In genomic region chr10:48504141-48504885, GRCh38 we compare ENCODE assay signal across 23 cellular contexts.
DNase-seq lines count a peak whose midpoint lies in the region; ATAC-seq and TF ChIP-seq lines count a peak whose summit lies in the region.
"Had no signal": no experiment of that assay in that cellular context is flagged by ENCODE, and none has a peak within 500 bp of the region (broad histone marks: within the 10 kb centered on the region; RNA-seq: fewer than 3 reads in every experiment).

No MANE protein-coding gene starts in this region.

- no peak for TF ChIP-seq CTCF in IMR-90 (conservative IDR thresholded peaks at IDR 0.05; ENCODE audit: low read depth, low read length)

- H4K8ac ChIP-seq in IMR-90 (ENCODE audit: low read depth in 2 of 2, low read length in 2 of 2) (no peak overlapping the region), neuronal stem cell (ENCODE audit: low read depth, low read length) (no peak overlapping the region)

- peak overlapping the region; percentile 25; the same call in 1 of the 2 replicates for H3K23ac ChIP-seq in IMR-90 (ENCODE audit: low read depth, low read length)
- H3K23ac ChIP-seq in neuronal stem cell (ENCODE audit: low read depth, low read length, poor library complexity): no peak overlapping the region

- peaks cover 14% of the 10 kb centered on the region for H3K4me1 ChIP-seq in IMR-90 (ENCODE audit: control insufficient read depth, insufficient read depth, low read length)
- peaks cover 0 to 2% of the 10 kb centered on the region in 2 donors for H3K4me1 ChIP-seq in neuronal stem cell (ENCODE audit: control insufficient read depth in 2 of 2, insufficient read depth in 1 of 2, low read depth in 1 of 2, low read length in 2 of 2)
- H3K4me1 ChIP-seq: adrenal gland, suprapubic skin had no signal

- H3K4me3 ChIP-seq in H7 (ENCODE audit: insufficient read depth, low read depth, low read length) (no peak overlapping the region), IMR-90 (ENCODE audit: insufficient read depth, low read depth, low read length) (no peak overlapping the region), neuronal stem cell (ENCODE audit: low read length in 2 of 2) (no peak overlapping the region)
- H3K4me3 ChIP-seq: adrenal gland, BLaER1, suprapubic skin had no signal

- 68% methylated on average over 4 of the region's 4 CpGs; no CpG with 5 or more reads in 1 of the 2 experiments for WGBS in IMR-90 (ENCODE audit: extremely low coverage in 2 of 2, insufficient read length in 1 of 2), 2 experiments
- WGBS in neuronal stem cell (ENCODE audit: extremely low coverage in 2 of 2, insufficient read length in 2 of 2, insufficient replicate concordance in 1 of 2), 2 donors: no CpG with 5 or more reads among the region's 4 CpGs

- peaks cover 44% of the 10 kb centered on the region for H4K20me1 ChIP-seq in IMR-90 (ENCODE audit: insufficient read depth, low read length)
- H4K20me1 ChIP-seq: BLaER1 had no signal

- intact Hi-C loops in IMR-90 (cut with micrococcal nuclease): no loop called here

- no peak overlapping the region for H2BK20ac ChIP-seq in IMR-90 (ENCODE audit: low read depth, low read length)

- H4K91ac ChIP-seq in IMR-90 (ENCODE audit: insufficient read depth, low read depth, low read length) (no peak overlapping the region), neuronal stem cell (ENCODE audit: low read depth, low read length, poor library complexity) (no peak overlapping the region)

- no peak overlapping the region for H3K56ac ChIP-seq in IMR-90 (ENCODE audit: extremely low read depth, insufficient read depth, low read length)

- H3K18ac ChIP-seq in IMR-90 (ENCODE audit: low read depth, low read length) (no peak overlapping the region), neuronal stem cell (ENCODE audit: low read length) (no peak overlapping the region)

- H2AK5ac ChIP-seq in IMR-90 (ENCODE audit: low read depth, low read length) (no peak overlapping the region), neuronal stem cell (ENCODE audit: low read depth, low read length) (no peak overlapping the region)

- TF ChIP-seq POLR2A in IMR-90 (IDR thresholded peaks at IDR 0.05; ENCODE audit: low read depth, low read length): no peak

- CTCF ChIA-PET in IMR-90 (lab: Yijun Ruan, JAX): no interaction called here

- POLR2A ChIA-PET in IMR-90 (lab: Charles Lee; ENCODE audit: unreplicated experiment): no interaction called here

- H3K9me1 ChIP-seq in IMR-90 (ENCODE audit: insufficient read depth, low read length): peaks cover 35% of the 10 kb centered on the region

- H2BK5ac ChIP-seq in IMR-90 (ENCODE audit: low read depth, low read length, poor library complexity, severe bottlenecking): no peak overlapping the region
- no peak overlapping the region for H2BK5ac ChIP-seq in neuronal stem cell (ENCODE audit: low read length)

- H3K9me3 ChIP-seq in IMR-90 (ENCODE audit: control insufficient read depth, insufficient read depth, low read length) (no peaks in the 10 kb centered on the region), neuronal stem cell (replicated peaks in 1 of 2; ENCODE audit: control insufficient read depth in 2 of 2, insufficient read depth in 1 of 2, low read depth in 1 of 2, low read length in 2 of 2) (no peaks in the 10 kb centered on the region)
- H3K9me3 ChIP-seq: adrenal gland, BLaER1, suprapubic skin had no signal

- in situ Hi-C loops in IMR-90 (cut with MboI; ENCODE audit: low sequenced_read_pairs): loop anchor here (25.0 kb wide), 2 partner anchors 142 to 292 kb away; no protein-coding TSS in a partner anchor

- H3K4ac ChIP-seq in IMR-90 (ENCODE audit: low read depth, low read length) (no peak overlapping the region), neuronal stem cell (ENCODE audit: low read length) (no peak overlapping the region)

- H3K36me3 ChIP-seq in H7 (replicated peaks; ENCODE audit: control insufficient read depth, insufficient read depth, low read length): no peaks in the 10 kb centered on the region
- no peaks in the 10 kb centered on the region for H3K36me3 ChIP-seq in IMR-90 (ENCODE audit: control insufficient read depth, insufficient read depth, low read length)
- no peaks in the 10 kb centered on the region for H3K36me3 ChIP-seq in neuronal stem cell (replicated peaks in 1 of 2; ENCODE audit: control insufficient read depth in 2 of 2, insufficient read depth in 2 of 2, low read length in 2 of 2)
- H3K36me3 ChIP-seq: adrenal gland, BLaER1, suprapubic skin had no signal

- H3K14ac ChIP-seq in IMR-90 (replicated peaks; ENCODE audit: low read depth, low read length) (0 out of 2 replicates have a peak overlapping the region, but pooled peaks have one; percentile 27), neuronal stem cell (ENCODE audit: low read length) (peak overlapping the region; percentile 25)

- no peak for TF ChIP-seq RAD21 in IMR-90 (IDR thresholded peaks at IDR 0.05; ENCODE audit: low read length)

- peak; percentile 25 for DNase-seq in H7
- DNase-seq in IMR-90: no peak
- peak; percentile 39 for DNase-seq in ecto neural progenitor cell (ENCODE audit: low spot score)
- DNase-seq in neuronal stem cell (ENCODE audit: low spot score): no peak
- DNase-seq in NCI-H1092 treated with DMSO at 0.1 percent for 48 hours (lab: John Stamatoyannopoulos, UW): no peak
- no peak for DNase-seq in NCI-H1417 treated with DMSO at 0.1 percent for 48 hours (lab: John Stamatoyannopoulos, UW)
- no peak for DNase-seq in stimulated activated CD8-positive, alpha-beta memory T cell treated with anti-CD3 and anti-CD28 coated beads, Interleukin-4, amount 100 ng/mL, for 48 hours
- DNase-seq: activated CD4-positive, alpha-beta T cell treated with anti-CD3 and anti-CD28 coated beads, Interleukin-2, amount 50 U/mL, for 1 hour; activated naive CD4-positive, alpha-beta T cell treated with anti-CD3 and anti-CD28 coated beads, Interleukin-2, amount 10 ng/mL, durations not matched to agents 7 days and 5 days; DMS153; effector CD8-positive, alpha-beta T cell; erythroblast; MV-4-11; NCI-H2171; nucleus accumbens; stimulated activated naive CD4-positive, alpha-beta T cell had no signal

- dilution Hi-C loops in IMR-90 (cut with HindIII; ENCODE audit: low sequenced_read_pairs, unreplicated experiment): no loop called here

- peaks cover 50 to 91% of the 10 kb centered on the region in 2 experiments for H3K79me1 ChIP-seq in IMR-90 (ENCODE audit: low read depth in 1 of 2, low read length in 2 of 2)
- H3K79me1 ChIP-seq in neuronal stem cell (ENCODE audit: low read depth, low read length): no peaks in the 10 kb centered on the region

- H2AFZ ChIP-seq in IMR-90 (replicated peaks; ENCODE audit: low read length, poor library complexity) (no peak overlapping the region), neuronal stem cell (ENCODE audit: low read length) (no peak overlapping the region)

- no peak overlapping the region for H4K5ac ChIP-seq in IMR-90 (ENCODE audit: low read depth, low read length)

- no peak overlapping the region for H3K27ac ChIP-seq in IMR-90 (ENCODE audit: insufficient read depth, low read length)
- H3K27ac ChIP-seq in neuronal stem cell (replicated peaks; ENCODE audit: low read length): no peak overlapping the region
- H3K27ac ChIP-seq: adrenal gland, BLaER1, RWPE1, suprapubic skin had no signal

- no peak overlapping the region for H2BK15ac ChIP-seq in IMR-90 (ENCODE audit: low read depth, low read length)
- H2BK15ac ChIP-seq in neuronal stem cell (ENCODE audit: low read length): no peak overlapping the region

- ATAC-seq in IMR-90 (ENCODE audit: low read depth): no peak
- no peak for ATAC-seq in GM21737 (IDR thresholded peaks at IDR 0.05; ENCODE audit: unreplicated experiment)
- ATAC-seq: activated T-helper 17 cell treated with anti-CD3 and anti-CD28 coated beads, Interleukin-2, amount 50 U/mL, for 72 hours; naive thymus-derived CD4-positive, alpha-beta T cell had no signal

- H2BK120ac ChIP-seq in IMR-90 (ENCODE audit: low read depth, low read length): no peak overlapping the region; the same call in 1 of the 2 replicates
- no peak overlapping the region for H2BK120ac ChIP-seq in neuronal stem cell (ENCODE audit: low read depth, low read length)

- no peak overlapping the region for H2AK9ac ChIP-seq in IMR-90 (replicated peaks; ENCODE audit: low read depth, low read length, poor library complexity)

- H3K4me2 ChIP-seq in IMR-90 (ENCODE audit: low read depth, low read length): no peak overlapping the region
- H3K4me2 ChIP-seq in neuronal stem cell (ENCODE audit: insufficient read depth, low read length, poor library complexity, severe bottlenecking): no peak overlapping the region
- H3K4me2 ChIP-seq: BLaER1 had no signal

- no peaks in the 10 kb centered on the region for H3K27me3 ChIP-seq in H7 (ENCODE audit: control insufficient read depth, insufficient read depth, low read length)
- no peaks in the 10 kb centered on the region for H3K27me3 ChIP-seq in IMR-90 (ENCODE audit: control insufficient read depth, insufficient read depth, low read length)
- H3K27me3 ChIP-seq in neuronal stem cell (ENCODE audit: control insufficient read depth in 3 of 3, insufficient read depth in 3 of 3, low read depth in 1 of 3, low read length in 3 of 3): no peaks in the 10 kb centered on the region
- H3K27me3 ChIP-seq: adrenal gland, BLaER1, suprapubic skin had no signal

- no TSS peak for BruUV-seq in IMR-90 (replicated peaks; lab: Mats Ljungman, UMichigan)

- H3K9ac ChIP-seq in IMR-90 (ENCODE audit: low read depth, low read length) (no peak overlapping the region), neuronal stem cell (ENCODE audit: low read depth, low read length, poor library complexity) (no peak overlapping the region)
- H3K9ac ChIP-seq: BLaER1 had no signal

- no peak overlapping the region for H2BK12ac ChIP-seq in neuronal stem cell (ENCODE audit: low read length)

TF ChIP-seq in IMR-90, 13 proteins besides CTCF, POLR2A, EP300 and RAD21 (continues in another document):
- TF ChIP-seq ELK1 (IDR thresholded peaks at IDR 0.05; ENCODE audit: borderline replicate concordance, low read depth, low read length): no peak
- TF ChIP-seq MXI1 (IDR thresholded peaks at IDR 0.05; ENCODE audit: borderline replicate concordance, low read depth, low read length): no peak
- TF ChIP-seq MAFK (IDR thresholded peaks at IDR 0.05; ENCODE audit: low read depth, low read length): no peak
- no peak for TF ChIP-seq FOS (IDR thresholded peaks at IDR 0.05; ENCODE audit: low read depth, low read length)
- no peak for TF ChIP-seq MAZ (IDR thresholded peaks at IDR 0.05; ENCODE audit: borderline replicate concordance, low read depth, low read length)
- TF ChIP-seq NFE2L2 (IDR thresholded peaks at IDR 0.05; ENCODE audit: low read depth, low read length): no peak
- TF ChIP-seq RFX5 (IDR thresholded peaks at IDR 0.05; ENCODE audit: low read depth, low read length): no peak
- no peak for TF ChIP-seq BHLHE40 (IDR thresholded peaks at IDR 0.05; ENCODE audit: low read depth, low read length)

Comparison
In these comparisons a context has a peak if more than half of its experiments do, and no peak if none do; other contexts are left out.
1. DNase-seq: peak in H7 (single experiment) and ecto neural progenitor cell (single experiment); none in IMR-90 (single experiment), neuronal stem cell (single experiment), NCI-H1092 treated with DMSO at 0.1 percent for 48 hours (single experiment), NCI-H1417 treated with DMSO at 0.1 percent for 48 hours (single experiment) and stimulated activated CD8-positive, alpha-beta memory T cell treated with anti-CD3 and anti-CD28 coated beads, Interleukin-4, amount 100 ng/mL, for 48 hours (single experiment).